Comparison of ENCODE assay signal across 25 cellular contexts in the genomic region with DNA sequence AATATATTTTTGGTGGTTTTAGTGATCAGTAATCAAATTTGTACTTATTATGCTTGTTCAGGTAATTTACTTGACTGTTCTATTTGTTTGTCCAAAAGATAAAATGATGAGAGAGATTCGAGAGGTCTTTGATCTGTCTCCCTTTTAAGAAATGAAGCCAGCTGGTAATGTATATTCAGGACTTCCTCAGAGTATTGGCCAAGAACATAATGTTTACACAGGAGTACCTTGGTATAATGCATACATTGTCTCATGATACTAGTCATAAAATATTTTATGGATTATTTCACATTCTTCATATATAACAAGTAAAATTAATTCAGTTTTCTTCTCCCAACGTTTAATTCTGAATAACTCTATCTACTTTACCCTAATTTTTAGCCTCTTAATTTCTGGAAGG.
"Had no signal": no experiment of that assay in that cellular context is flagged by ENCODE, and none has a peak within 500 bp of the region (broad histone marks: within the 10 kb centered on the region; RNA-seq: fewer than 3 reads in every experiment).

No MANE protein-coding gene starts in this region.

- ATAC-seq: gastrocnemius medialis; left lung; naive thymus-derived CD4-positive, alpha-beta T cell; sciatic nerve; stimulated activated effector memory CD8-positive, alpha-beta T cell treated with anti-CD3 and anti-CD28 coated beads, Interleukin-12 subunit alpha, Interleukin-12 subunit beta, amount 100 ng/mL, for 72 hours had no signal

- H3K27ac Mint-ChIP-seq: mesothelial cell of epicardium; naive thymus-derived CD4-positive, alpha-beta T cell; nephron; neural progenitor cell; progenitor cell of endocrine pancreas; stimulated activated effector memory CD8-positive, alpha-beta T cell treated with anti-CD3 and anti-CD28 coated beads, Interleukin-12 subunit alpha, Interleukin-12 subunit beta, amount 100 ng/mL, for 72 hours; type B pancreatic cell had no signal

- H3K9me3 ChIP-seq: gastrocnemius medialis, left lung, right atrium auricular region, stomach, testis, tibial artery had no signal

- H3K4me3 Mint-ChIP-seq: mesothelial cell of epicardium; naive thymus-derived CD4-positive, alpha-beta T cell; nephron; neural progenitor cell; stimulated activated effector memory CD8-positive, alpha-beta T cell treated with anti-CD3 and anti-CD28 coated beads, Interleukin-12 subunit alpha, Interleukin-12 subunit beta, amount 100 ng/mL, for 72 hours; type B pancreatic cell had no signal

- H3K4me2 ChIP-seq: hepatocyte, neural progenitor cell, smooth muscle cell had no signal

- H3K27me3 ChIP-seq: gastrocnemius medialis, hepatocyte, left lung, neural progenitor cell, right atrium auricular region, stomach, testis, tibial artery had no signal

- H3K27ac ChIP-seq: gastrocnemius medialis, hepatocyte, left lung, neural progenitor cell, parathyroid adenoma, right atrium auricular region, stomach, testis, tibial artery had no signal

- H3K4me1 Mint-ChIP-seq: mesothelial cell of epicardium; naive thymus-derived CD4-positive, alpha-beta T cell; stimulated activated effector memory CD8-positive, alpha-beta T cell treated with anti-CD3 and anti-CD28 coated beads, Interleukin-12 subunit alpha, Interleukin-12 subunit beta, amount 100 ng/mL, for 72 hours had no signal

- H3K9ac ChIP-seq: neural progenitor cell, parathyroid adenoma had no signal

- H3K4me1 ChIP-seq: gastrocnemius medialis, stomach, testis, tibial artery had no signal

- H3K36me3 ChIP-seq: neural progenitor cell had no signal

- H3K79me2 ChIP-seq: hepatocyte, parathyroid adenoma had no signal

- DNase-seq: cortex of kidney; gastrocnemius medialis; head of caudate nucleus; kidney; left lung; mesenchymal stem cell; naive thymus-derived CD4-positive, alpha-beta T cell; stimulated activated CD4-positive, alpha-beta T cell treated with anti-CD3 and anti-CD28 coated beads, Interleukin-12 subunit alpha, Interleukin-12 subunit beta, amount 100 ng/mL, for 4 hours; stimulated activated CD4-positive, alpha-beta T cell treated with anti-CD3 and anti-CD28 coated beads, Interleukin-1b, Interleukin-23, amount 100 ng/mL, for 48 hours; stimulated activated CD4-positive, alpha-beta T cell treated with anti-CD3 and anti-CD28 coated beads, Interleukin-4, amount 100 ng/mL, for 24 hours; stimulated activated naive CD4-positive, alpha-beta T cell treated with Interleukin-2 at 50 U/mL for 16 hours; stomach; testis; tibial artery had no signal

- H2AFZ ChIP-seq: hepatocyte, neural progenitor cell, parathyroid adenoma had no signal

- H3K9me3 Mint-ChIP-seq: mesothelial cell of epicardium; naive thymus-derived CD4-positive, alpha-beta T cell; nephron; neural progenitor cell; stimulated activated effector memory CD8-positive, alpha-beta T cell treated with anti-CD3 and anti-CD28 coated beads, Interleukin-12 subunit alpha, Interleukin-12 subunit beta, amount 100 ng/mL, for 72 hours; type B pancreatic cell had no signal

- H3K4me3 ChIP-seq: gastrocnemius medialis, hepatocyte, left lung, neural progenitor cell, right atrium auricular region, smooth muscle cell, stomach, testis, tibial artery had no signal

- H3K27me3 Mint-ChIP-seq: naive thymus-derived CD4-positive, alpha-beta T cell; progenitor cell of endocrine pancreas; type B pancreatic cell had no signal
